ENCODE assay signal across 8 cellular contexts in genomic region chr1:90133133-90133532, GRCh38.
DNase-seq lines count a peak whose midpoint lies in the region; ATAC-seq and TF ChIP-seq lines count a peak whose summit lies in the region.

No MANE protein-coding gene starts in this region.

- TF ChIP-seq RAD21 in neural cell (conservative IDR thresholded peaks at IDR 0.05) = peak; percentile 58

- H3K27ac ChIP-seq in neural cell (ENCODE audit: low read length) = no peak overlapping the region

- no peak for TF ChIP-seq EP300 in neural cell (conservative IDR thresholded peaks at IDR 0.05; ENCODE audit: poor library complexity, severe bottlenecking)

- no peaks in the 10 kb centered on the region for H3K4me1 ChIP-seq in HAP-1

- no peaks in the 10 kb centered on the region for H3K9me2 ChIP-seq in neural cell (ENCODE audit: insufficient read depth, low read length)

- H3K79me2 ChIP-seq in neural cell (replicated peaks; ENCODE audit: insufficient read depth, low read length) = no peaks in the 10 kb centered on the region

- no peak overlapping the region for H2AFZ ChIP-seq in neural cell (ENCODE audit: low read depth, low read length)

- H3K9me3 ChIP-seq in HAP-1 = 0 out of 2 replicates have a peak, but pooled peaks cover 3% of the 10 kb centered on the region
- no peaks in the 10 kb centered on the region for H3K9me3 ChIP-seq in neural cell (ENCODE audit: low read length)

- H3K27me3 ChIP-seq in HAP-1 (ENCODE audit: low read depth) (peaks cover 13% of the 10 kb centered on the region; the same call in 1 of the 2 replicates), neural cell (ENCODE audit: insufficient read depth, low read depth, low read length) (no peaks in the 10 kb centered on the region)

- in situ Hi-C loops in HAP-1 (cut with MboI; ENCODE audit: low sequenced_read_pairs) = no loop called here

- no peak overlapping the region for H3K9ac ChIP-seq in neural cell (ENCODE audit: low read length)

- ATAC-seq in HG03139 (IDR thresholded peaks at IDR 0.05; ENCODE audit: unreplicated experiment) (no peak), GM21515 (IDR thresholded peaks at IDR 0.05; ENCODE audit: unreplicated experiment) (no peak)

- DNase-seq in Ammon's horn (ENCODE audit: low spot score) (peak; percentile 23), HAP-1 (ENCODE audit: low spot score in 2 of 2) (peak; percentile 13 to 54), NCI-H524 treated with DMSO at 0.1 percent for 48 hours (lab: John Stamatoyannopoulos, UW) (peak; percentile 7), cardiac fibroblast (ENCODE audit: low read depth in 2 of 2) (peak; percentile 16 to 42), AG20443 (ENCODE audit: low spot score) (no peak)

- H3K4me3 ChIP-seq in HAP-1 (no peak overlapping the region), cardiac fibroblast (replicated peaks in 1 of 2; ENCODE audit: low read depth in 2 of 2, low read length in 2 of 2) (no peak overlapping the region), neural cell (ENCODE audit: low read length) (no peak overlapping the region)

- TF ChIP-seq CTCF in cardiac fibroblast (IDR thresholded peaks at IDR 0.05; ENCODE audit: low read depth, low read length) (peak; percentile 20), neural cell (IDR thresholded peaks at IDR 0.05; ENCODE audit: poor library complexity, severe bottlenecking) (peak; percentile 57)

- no peak overlapping the region for H3K4me2 ChIP-seq in neural cell (ENCODE audit: low read length)

- no peaks in the 10 kb centered on the region for H3K36me3 ChIP-seq in HAP-1 (replicated peaks)
- H3K36me3 ChIP-seq in neural cell (ENCODE audit: insufficient read depth, low read length) = no peaks in the 10 kb centered on the region

- no peaks in the 10 kb centered on the region for H4K20me1 ChIP-seq in neural cell (ENCODE audit: insufficient read depth)

- H3F3A ChIP-seq in neural cell (ENCODE audit: insufficient read depth, low read length, poor library complexity, severe bottlenecking) = no peaks in the 10 kb centered on the region

TF ChIP-seq in neural cell, 6 proteins besides CTCF, POLR2A, EP300 and RAD21:
- TF ChIP-seq SMC3 (conservative IDR thresholded peaks at IDR 0.05; ENCODE audit: poor library complexity) = peak; percentile 31
- TF ChIP-seq, protein P1, sequence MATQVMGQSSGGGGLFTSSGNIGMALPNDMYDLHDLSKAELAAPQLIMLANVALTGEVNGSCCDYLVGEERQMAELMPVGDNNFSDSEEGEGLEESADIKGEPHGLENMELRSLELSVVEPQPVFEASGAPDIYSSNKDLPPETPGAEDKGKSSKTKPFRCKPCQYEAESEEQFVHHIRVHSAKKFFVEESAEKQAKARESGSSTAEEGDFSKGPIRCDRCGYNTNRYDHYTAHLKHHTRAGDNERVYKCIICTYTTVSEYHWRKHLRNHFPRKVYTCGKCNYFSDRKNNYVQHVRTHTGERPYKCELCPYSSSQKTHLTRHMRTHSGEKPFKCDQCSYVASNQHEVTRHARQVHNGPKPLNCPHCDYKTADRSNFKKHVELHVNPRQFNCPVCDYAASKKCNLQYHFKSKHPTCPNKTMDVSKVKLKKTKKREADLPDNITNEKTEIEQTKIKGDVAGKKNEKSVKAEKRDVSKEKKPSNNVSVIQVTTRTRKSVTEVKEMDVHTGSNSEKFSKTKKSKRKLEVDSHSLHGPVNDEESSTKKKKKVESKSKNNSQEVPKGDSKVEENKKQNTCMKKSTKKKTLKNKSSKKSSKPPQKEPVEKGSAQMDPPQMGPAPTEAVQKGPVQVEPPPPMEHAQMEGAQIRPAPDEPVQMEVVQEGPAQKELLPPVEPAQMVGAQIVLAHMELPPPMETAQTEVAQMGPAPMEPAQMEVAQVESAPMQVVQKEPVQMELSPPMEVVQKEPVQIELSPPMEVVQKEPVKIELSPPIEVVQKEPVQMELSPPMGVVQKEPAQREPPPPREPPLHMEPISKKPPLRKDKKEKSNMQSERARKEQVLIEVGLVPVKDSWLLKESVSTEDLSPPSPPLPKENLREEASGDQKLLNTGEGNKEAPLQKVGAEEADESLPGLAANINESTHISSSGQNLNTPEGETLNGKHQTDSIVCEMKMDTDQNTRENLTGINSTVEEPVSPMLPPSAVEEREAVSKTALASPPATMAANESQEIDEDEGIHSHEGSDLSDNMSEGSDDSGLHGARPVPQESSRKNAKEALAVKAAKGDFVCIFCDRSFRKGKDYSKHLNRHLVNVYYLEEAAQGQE (IDR thresholded peaks at IDR 0.05; ENCODE audit: borderline replicate concordance) = no peak
